In genomic region chr6:128276311-128276710, GRCh38 we compare ENCODE assay signal across 19 cellular contexts.
A peak's percentile ranks its signal among the peaks of the same experiment; 100 is the strongest.
DNase-seq lines count a peak whose midpoint lies in the region; ATAC-seq and TF ChIP-seq lines count a peak whose summit lies in the region.
"Had no signal": no experiment of that assay in that cellular context is flagged by ENCODE, and none has a peak within 500 bp of the region (broad histone marks: within the 10 kb centered on the region; RNA-seq: fewer than 3 reads in every experiment).

No MANE protein-coding gene starts in this region.

- CTCF ChIA-PET in PC-9 (lab: Charles Lee) = no interaction called here

- H3K27me3 Mint-ChIP-seq in stimulated activated naive B cell treated with anti-CD40 and anti-IgM and Interleukin-4, amounts not matched to agents 10 μg/mL and 1 μg/mL and 100 μg/mL, for 72 hours = no peaks in the 10 kb centered on the region
- H3K27me3 Mint-ChIP-seq: CD4-positive, alpha-beta T cell had no signal

- H3K27ac Mint-ChIP-seq in stimulated activated naive B cell treated with anti-CD40 and anti-IgM and Interleukin-4, amounts not matched to agents 10 μg/mL and 1 μg/mL and 100 μg/mL, for 72 hours = no peak overlapping the region
- H3K27ac Mint-ChIP-seq: CD4-positive, alpha-beta T cell had no signal

- H3K4me3 Mint-ChIP-seq in stimulated activated naive B cell treated with anti-CD40 and anti-IgM and Interleukin-4, amounts not matched to agents 10 μg/mL and 1 μg/mL and 100 μg/mL, for 72 hours = no peak overlapping the region
- H3K4me3 Mint-ChIP-seq: CD4-positive, alpha-beta T cell had no signal

- intact Hi-C loops in PC-9 (cut with micrococcal nuclease; ENCODE audit: unreplicated experiment) = no loop called here

- H4K20me1 ChIP-seq in PC-9 (ENCODE audit: insufficient read depth) (no peaks in the 10 kb centered on the region), osteoblast (ENCODE audit: insufficient read depth, low read length) (no peaks in the 10 kb centered on the region)
- H4K20me1 ChIP-seq: BLaER1 treated with 17β-estradiol and CSF1 and Interleukin-3, amounts not matched to agents 10 nM and 100 nM had no signal

- H3K4me1 ChIP-seq in PC-9 (replicated peaks; ENCODE audit: insufficient read depth) = no peaks in the 10 kb centered on the region
- H3K4me1 ChIP-seq in osteoblast (ENCODE audit: insufficient read depth, low read length) = peaks cover 31% of the 10 kb centered on the region
- H3K4me1 ChIP-seq: BLaER1 treated with 17β-estradiol and CSF1 and Interleukin-3, amounts not matched to agents 10 nM and 100 nM had no signal

- H3K9me3 Mint-ChIP-seq in stimulated activated naive B cell treated with anti-CD40 and anti-IgM and Interleukin-4, amounts not matched to agents 10 μg/mL and 1 μg/mL and 100 μg/mL, for 72 hours = no peaks in the 10 kb centered on the region
- H3K9me3 Mint-ChIP-seq: CD4-positive, alpha-beta T cell had no signal

- H3K79me2 ChIP-seq in PC-9 (ENCODE audit: low read depth) = peaks cover 6% of the 10 kb centered on the region
- peaks cover 28% of the 10 kb centered on the region for H3K79me2 ChIP-seq in osteoblast (ENCODE audit: insufficient read depth, low read length)

- H3K9me3 ChIP-seq in PC-9 (ENCODE audit: insufficient read depth, low read depth) (no peaks in the 10 kb centered on the region), osteoblast (ENCODE audit: low read depth, low read length) (no peaks in the 10 kb centered on the region)
- H3K9me3 ChIP-seq: BLaER1 treated with 17β-estradiol and CSF1 and Interleukin-3, amounts not matched to agents 10 nM and 100 nM; MG63 had no signal

- no peaks in the 10 kb centered on the region for H3K27me3 ChIP-seq in PC-9 (ENCODE audit: insufficient read depth, low read depth)
- no peaks in the 10 kb centered on the region for H3K27me3 ChIP-seq in osteoblast (ENCODE audit: insufficient read depth, low read length)
- H3K27me3 ChIP-seq: BLaER1 treated with 17β-estradiol and CSF1 and Interleukin-3, amounts not matched to agents 10 nM and 100 nM; MG63 had no signal

- BruUV-seq in PC-9 (replicated peaks; lab: Mats Ljungman, UMichigan) = no TSS peak

- POLR2A ChIA-PET in PC-9 (lab: Charles Lee; ENCODE audit: unreplicated experiment) = no interaction called here

- no peak for ATAC-seq in stimulated activated naive B cell treated with anti-CD40 and anti-IgM and Interleukin-4, amounts not matched to agents 10 μg/mL and 1 μg/mL and 100 μg/mL, for 72 hours (replicated peaks)
- ATAC-seq: Panc1 had no signal

- no peaks in the 10 kb centered on the region; the same call in 1 of the 2 replicates for H3F3A ChIP-seq in PC-9 (ENCODE audit: insufficient read depth, low read depth)

- no peaks in the 10 kb centered on the region for H3K36me3 Mint-ChIP-seq in stimulated activated naive B cell treated with anti-CD40 and anti-IgM and Interleukin-4, amounts not matched to agents 10 μg/mL and 1 μg/mL and 100 μg/mL, for 72 hours

- peak; percentile 9 for DNase-seq in EH (ENCODE audit: low read depth)
- DNase-seq in PC-9 = no peak
- DNase-seq in fibroblast of peridontal ligament (ENCODE audit: extremely low read depth) = peak; percentile 65
- DNase-seq in osteoblast (ENCODE audit: insufficient read length, low spot score, missing footprints) = no peak
- no peak for DNase-seq in hepatic stellate cell (ENCODE audit: low spot score)
- no peak for DNase-seq in stimulated activated naive B cell treated with anti-CD40 and anti-IgM and Interleukin-4, amounts not matched to agents 10 μg/mL and 1 μg/mL and 100 μg/mL, for 72 hours
- no peak for DNase-seq in T1000 (lab: John Stamatoyannopoulos, UW)
- DNase-seq: AML-193; CD4-positive, alpha-beta T cell; KBM-7; MG63; NCI-H1105 treated with DMSO at 0.1 percent for 48 hours; NCI-H2029; NCI-H2227 treated with DMSO at 0.1 percent for 48 hours; NCI-H526 treated with DMSO at 0.1 percent for 48 hours; SHP77 treated with DMSO at 0.1 percent for 48 hours had no signal

- H3K4me2 ChIP-seq in PC-9 (no peak overlapping the region), osteoblast (ENCODE audit: insufficient read depth, low read length) (no peak overlapping the region)
- H3K4me2 ChIP-seq: BLaER1 treated with 17β-estradiol and CSF1 and Interleukin-3, amounts not matched to agents 10 nM and 100 nM had no signal

- no peaks in the 10 kb centered on the region for H3K4me1 Mint-ChIP-seq in stimulated activated naive B cell treated with anti-CD40 and anti-IgM and Interleukin-4, amounts not matched to agents 10 μg/mL and 1 μg/mL and 100 μg/mL, for 72 hours

- no peak overlapping the region for H3K4me3 ChIP-seq in PC-9
- no peak overlapping the region for H3K4me3 ChIP-seq in osteoblast (ENCODE audit: insufficient read depth, low read length)
- H3K4me3 ChIP-seq: BLaER1 treated with 17β-estradiol and CSF1 and Interleukin-3, amounts not matched to agents 10 nM and 100 nM; MG63 had no signal

- H3K27ac ChIP-seq in PC-9 = peak overlapping the region; percentile 18; the same call in 1 of the 2 replicates
- peak overlapping the region; percentile 7 for H3K27ac ChIP-seq in osteoblast (ENCODE audit: low read depth, low read length)
- H3K27ac ChIP-seq: BLaER1 treated with 17β-estradiol and CSF1 and Interleukin-3, amounts not matched to agents 10 nM and 100 nM; RWPE1 had no signal

- H3K9me2 ChIP-seq in PC-9 (ENCODE audit: insufficient read depth) = no peaks in the 10 kb centered on the region

- H2AFZ ChIP-seq in PC-9 (no peak overlapping the region), osteoblast (ENCODE audit: low read length) (no peak overlapping the region)

- no peaks in the 10 kb centered on the region for H3K36me3 ChIP-seq in PC-9 (ENCODE audit: low read depth)
- no peaks in the 10 kb centered on the region for H3K36me3 ChIP-seq in osteoblast (ENCODE audit: insufficient read depth, low read length)
- H3K36me3 ChIP-seq: BLaER1 treated with 17β-estradiol and CSF1 and Interleukin-3, amounts not matched to agents 10 nM and 100 nM; MG63 had no signal

- TF ChIP-seq CTCF in PC-9 (conservative IDR thresholded peaks at IDR 0.05) (no peak), osteoblast (IDR thresholded peaks at IDR 0.05; ENCODE audit: extremely low read depth, low read depth, low read length) (no peak)

Comparison
In these comparisons a context has a peak if more than half of its experiments do, and no peak if none do; other contexts are left out.
1. DNase-seq: peak in EH (single experiment) and fibroblast of peridontal ligament (single experiment); none in PC-9 (0 of 2), osteoblast (single experiment), hepatic stellate cell (single experiment), stimulated activated naive B cell treated with anti-CD40 and anti-IgM and Interleukin-4, amounts not matched to agents 10 μg/mL and 1 μg/mL and 100 μg/mL, for 72 hours (single experiment) and T1000 (single experiment).